8 cellular contexts compared by ENCODE assay signal in genomic region chr4:40316333-40316781, GRCh38. TPM values are rescaled to one million over a fixed set of nuclear protein-coding genes. Genes with fewer than 3 reads are reported as not detected.
DNase-seq lines count a peak whose midpoint lies in the region; ATAC-seq, FAIRE-seq and TF ChIP-seq lines count a peak whose summit lies in the region.

No MANE protein-coding gene starts in this region.

- peak overlapping the region in 1 of 2 donors; percentile 68 for H3K27ac ChIP-seq in small intestine (ENCODE audit: low read depth in 1 of 2, low read length in 1 of 2)

- no peak for TF ChIP-seq CTCF in fibroblast of the aortic adventitia (IDR thresholded peaks at IDR 0.05; ENCODE audit: insufficient read depth, low read length)

- H3K36me3 Mint-ChIP-seq in activated CD4-positive, alpha-beta T cell treated with anti-CD3 and anti-CD28 coated beads, Interleukin-2, amount 10 ng/mL, durations not matched to agents 24 days and 14 days (ENCODE audit: low read depth), result no peaks in the 10 kb centered on the region

- peaks cover 0 to 4% of the 10 kb centered on the region in 2 donors for H3K4me1 ChIP-seq in small intestine (ENCODE audit: control insufficient read depth in 2 of 2, insufficient read depth in 1 of 2, low read depth in 1 of 2, low read length in 1 of 2)

- intact Hi-C loops in activated CD4-positive, alpha-beta T cell treated with anti-CD3 and anti-CD28 coated beads, Interleukin-2, amount 10 ng/mL, durations not matched to agents 24 days and 14 days (cut with micrococcal nuclease), result loop anchor here (1.0 to 10.0 kb wide), 10 partner anchors 65 to 593 kb away; partner anchors contain the start of gene PDS5A

- peak overlapping the region; percentile 100 for H3K27ac Mint-ChIP-seq in activated CD4-positive, alpha-beta T cell treated with anti-CD3 and anti-CD28 coated beads, Interleukin-2, amount 10 ng/mL, durations not matched to agents 24 days and 14 days

- peak overlapping the region; percentile 91 for H3K4me3 Mint-ChIP-seq in activated CD4-positive, alpha-beta T cell treated with anti-CD3 and anti-CD28 coated beads, Interleukin-2, amount 10 ng/mL, durations not matched to agents 24 days and 14 days

- H3K4me3 ChIP-seq in fibroblast of the aortic adventitia (ENCODE audit: low read depth, low read length) (peak overlapping the region; percentile 51), small intestine (ENCODE audit: low read depth in 1 of 2, low read length in 2 of 2) (no peak overlapping the region)

- WGBS in small intestine, 3 donors, result 17 to 20% (median 19%) methylated on average over 3 of the region's 3 CpGs

- FAIRE-seq in small intestine (lab: Jason Lieb, UNC), result no peak

- no peaks in the 10 kb centered on the region for H3K9me3 ChIP-seq in small intestine (ENCODE audit: control insufficient read depth, low read depth)

- ATAC-seq in HG02642 (IDR thresholded peaks at IDR 0.05; ENCODE audit: poor library complexity, unreplicated experiment), result peak; percentile 41

- H3K4me1 Mint-ChIP-seq in activated CD4-positive, alpha-beta T cell treated with anti-CD3 and anti-CD28 coated beads, Interleukin-2, amount 10 ng/mL, durations not matched to agents 24 days and 14 days, result peaks cover 47% of the 10 kb centered on the region

- peak; percentile 13 for DNase-seq in COLO829 (ENCODE audit: low spot score)
- DNase-seq in activated CD4-positive, alpha-beta T cell treated with anti-CD3 and anti-CD28 coated beads, Interleukin-2, amount 10 ng/mL, durations not matched to agents 24 days and 14 days, result peak; percentile 90
- peak; percentile 95 for DNase-seq in fibroblast of the aortic adventitia (ENCODE audit: low read depth)
- peak; percentile 22 for DNase-seq in small intestine
- no peak for DNase-seq in NCI-H1694 (lab: John Stamatoyannopoulos, UW)
- no peak for DNase-seq in activated CD8-positive, alpha-beta memory T cell treated with anti-CD3 and anti-CD28 coated beads, Interleukin-2, amount 50 U/mL, for 48 hours
- DNase-seq in DMS53 treated with DMSO at 0.1 percent for 48 hours (lab: John Stamatoyannopoulos, UW; ENCODE audit: unreplicated experiment), result no peak

- H3K27me3 ChIP-seq in small intestine (ENCODE audit: control insufficient read depth in 2 of 2, insufficient read depth in 2 of 2, low read length in 2 of 2), result no peaks in the 10 kb centered on the region

- H3K36me3 ChIP-seq in small intestine (ENCODE audit: control insufficient read depth in 2 of 2, insufficient read depth in 2 of 2, low read length in 2 of 2), result no peaks in the 10 kb centered on the region

- no peaks in the 10 kb centered on the region for H3K9me3 Mint-ChIP-seq in activated CD4-positive, alpha-beta T cell treated with anti-CD3 and anti-CD28 coated beads, Interleukin-2, amount 10 ng/mL, durations not matched to agents 24 days and 14 days

- no peaks in the 10 kb centered on the region for H3K27me3 Mint-ChIP-seq in activated CD4-positive, alpha-beta T cell treated with anti-CD3 and anti-CD28 coated beads, Interleukin-2, amount 10 ng/mL, durations not matched to agents 24 days and 14 days

RNA-seq across cellular contexts. Expression of gene CHRNA9, which starts 18.8 kb away (rescaled TPM):
- not detected in 2 replicates for total RNA-seq in activated CD4-positive, alpha-beta T cell treated with anti-CD3 and anti-CD28 coated beads, Interleukin-2, amount 10 ng/mL, durations not matched to agents 24 days and 14 days
- total RNA-seq in fibroblast of the aortic adventitia (ENCODE audit: low replicate concordance), result 0.09 TPM in 1 of 2 replicates, not detected in the other
- polyA plus RNA-seq in small intestine, result under 1 TPM in 1 of 3 donors, not detected in 2; 0.01 TPM

Comparison
In these comparisons a context has a peak if more than half of its experiments do, and no peak if none do; other contexts are left out.
1. DNase-seq: peak in COLO829 (single experiment), activated CD4-positive, alpha-beta T cell treated with anti-CD3 and anti-CD28 coated beads, Interleukin-2, amount 10 ng/mL, durations not matched to agents 24 days and 14 days (single experiment), fibroblast of the aortic adventitia (single experiment) and small intestine (single experiment); none in NCI-H1694 (single experiment), activated CD8-positive, alpha-beta memory T cell treated with anti-CD3 and anti-CD28 coated beads, Interleukin-2, amount 50 U/mL, for 48 hours (single experiment) and DMS53 treated with DMSO at 0.1 percent for 48 hours (single experiment).